ENCODE assay signal across 1 cellular context in the genomic region with DNA sequence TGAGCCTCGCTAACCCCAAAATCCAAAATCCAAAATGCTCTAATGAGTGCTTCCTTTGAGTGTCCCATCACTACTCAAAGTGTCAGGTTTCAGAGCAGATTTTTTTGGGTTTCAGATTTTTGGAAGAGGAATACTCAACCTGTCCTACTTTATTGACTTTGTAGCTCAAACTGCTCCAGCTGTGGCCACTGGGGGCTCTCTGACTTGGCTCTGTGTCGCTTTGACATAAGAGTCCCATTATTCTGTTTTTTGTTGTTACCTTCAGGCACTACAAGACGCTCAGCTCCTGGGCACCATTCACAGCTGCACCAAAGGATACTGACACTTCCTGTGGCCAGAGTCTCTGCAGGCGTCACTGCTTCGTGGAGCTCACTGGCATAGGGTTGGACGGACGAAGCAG.
TF ChIP-seq lines count a peak whose summit lies in the region.

No MANE protein-coding gene starts in this region.

TF ChIP-seq in GM12878, 131 proteins besides CTCF, POLR2A, EP300 and RAD21 (continued from another document):
- TF ChIP-seq, protein P1, sequence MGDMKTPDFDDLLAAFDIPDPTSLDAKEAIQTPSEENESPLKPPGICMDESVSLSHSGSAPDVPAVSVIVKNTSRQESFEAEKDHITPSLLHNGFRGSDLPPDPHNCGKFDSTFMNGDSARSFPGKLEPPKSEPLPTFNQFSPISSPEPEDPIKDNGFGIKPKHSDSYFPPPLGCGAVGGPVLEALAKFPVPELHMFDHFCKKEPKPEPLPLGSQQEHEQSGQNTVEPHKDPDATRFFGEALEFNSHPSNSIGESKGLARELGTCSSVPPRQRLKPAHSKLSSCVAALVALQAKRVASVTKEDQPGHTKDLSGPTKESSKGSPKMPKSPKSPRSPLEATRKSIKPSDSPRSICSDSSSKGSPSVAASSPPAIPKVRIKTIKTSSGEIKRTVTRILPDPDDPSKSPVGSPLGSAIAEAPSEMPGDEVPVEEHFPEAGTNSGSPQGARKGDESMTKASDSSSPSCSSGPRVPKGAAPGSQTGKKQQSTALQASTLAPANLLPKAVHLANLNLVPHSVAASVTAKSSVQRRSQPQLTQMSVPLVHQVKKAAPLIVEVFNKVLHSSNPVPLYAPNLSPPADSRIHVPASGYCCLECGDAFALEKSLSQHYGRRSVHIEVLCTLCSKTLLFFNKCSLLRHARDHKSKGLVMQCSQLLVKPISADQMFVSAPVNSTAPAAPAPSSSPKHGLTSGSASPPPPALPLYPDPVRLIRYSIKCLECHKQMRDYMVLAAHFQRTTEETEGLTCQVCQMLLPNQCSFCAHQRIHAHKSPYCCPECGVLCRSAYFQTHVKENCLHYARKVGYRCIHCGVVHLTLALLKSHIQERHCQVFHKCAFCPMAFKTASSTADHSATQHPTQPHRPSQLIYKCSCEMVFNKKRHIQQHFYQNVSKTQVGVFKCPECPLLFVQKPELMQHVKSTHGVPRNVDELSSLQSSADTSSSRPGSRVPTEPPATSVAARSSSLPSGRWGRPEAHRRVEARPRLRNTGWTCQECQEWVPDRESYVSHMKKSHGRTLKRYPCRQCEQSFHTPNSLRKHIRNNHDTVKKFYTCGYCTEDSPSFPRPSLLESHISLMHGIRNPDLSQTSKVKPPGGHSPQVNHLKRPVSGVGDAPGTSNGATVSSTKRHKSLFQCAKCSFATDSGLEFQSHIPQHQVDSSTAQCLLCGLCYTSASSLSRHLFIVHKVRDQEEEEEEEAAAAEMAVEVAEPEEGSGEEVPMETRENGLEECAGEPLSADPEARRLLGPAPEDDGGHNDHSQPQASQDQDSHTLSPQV (IDR thresholded peaks at IDR 0.05) = no peak
- no peak for TF ChIP-seq HDAC6 (IDR thresholded peaks at IDR 0.05; ENCODE audit: unreplicated experiment)
- TF ChIP-seq, protein P2, sequence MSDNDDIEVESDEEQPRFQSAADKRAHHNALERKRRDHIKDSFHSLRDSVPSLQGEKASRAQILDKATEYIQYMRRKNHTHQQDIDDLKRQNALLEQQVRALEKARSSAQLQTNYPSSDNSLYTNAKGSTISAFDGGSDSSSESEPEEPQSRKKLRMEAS (IDR thresholded peaks at IDR 0.05; ENCODE audit: low read depth, low read length) = no peak
- no peak for TF ChIP-seq ATF7 (IDR thresholded peaks at IDR 0.05; ENCODE audit: low read depth)
- TF ChIP-seq, protein P3, sequence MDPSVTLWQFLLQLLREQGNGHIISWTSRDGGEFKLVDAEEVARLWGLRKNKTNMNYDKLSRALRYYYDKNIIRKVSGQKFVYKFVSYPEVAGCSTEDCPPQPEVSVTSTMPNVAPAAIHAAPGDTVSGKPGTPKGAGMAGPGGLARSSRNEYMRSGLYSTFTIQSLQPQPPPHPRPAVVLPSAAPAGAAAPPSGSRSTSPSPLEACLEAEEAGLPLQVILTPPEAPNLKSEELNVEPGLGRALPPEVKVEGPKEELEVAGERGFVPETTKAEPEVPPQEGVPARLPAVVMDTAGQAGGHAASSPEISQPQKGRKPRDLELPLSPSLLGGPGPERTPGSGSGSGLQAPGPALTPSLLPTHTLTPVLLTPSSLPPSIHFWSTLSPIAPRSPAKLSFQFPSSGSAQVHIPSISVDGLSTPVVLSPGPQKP (IDR thresholded peaks at IDR 0.05; ENCODE audit: low read depth, low read length) = no peak
